15 cellular contexts compared by ENCODE assay signal in genomic region chr10:10967502-10967901, GRCh38.
"Had no signal": no experiment of that assay in that cellular context is flagged by ENCODE, and none has a peak within 500 bp of the region (broad histone marks: within the 10 kb centered on the region; RNA-seq: fewer than 3 reads in every experiment).

No MANE protein-coding gene starts in this region.

- H3K27ac ChIP-seq: colonic mucosa, neutrophil, parathyroid adenoma, stomach, tibial artery had no signal

- H3K36me3 ChIP-seq: colonic mucosa, neutrophil, stomach, tibial artery had no signal

- H3K4me3 ChIP-seq: colonic mucosa, mucosa of descending colon, stomach, tibial artery had no signal

- H3K9ac ChIP-seq: parathyroid adenoma had no signal

- H3K27me3 ChIP-seq: colonic mucosa, stomach, tibial artery had no signal

- H3K4me1 ChIP-seq: colonic mucosa, parathyroid adenoma, tibial artery had no signal

- H2AFZ ChIP-seq: parathyroid adenoma had no signal

- H3K79me2 ChIP-seq: parathyroid adenoma had no signal

- H3K9me3 ChIP-seq: colonic mucosa, mucosa of descending colon, neutrophil, stomach, tibial artery had no signal

- ATAC-seq: effector memory CD8-positive, alpha-beta T cell; mucosa of descending colon; naive thymus-derived CD8-positive, alpha-beta T cell; sciatic nerve; stimulated activated effector memory CD8-positive, alpha-beta T cell treated with anti-CD3 and anti-CD28 coated beads, Interleukin-12 subunit alpha, Interleukin-12 subunit beta, amount 100 ng/mL, for 72 hours had no signal

- DNase-seq: effector memory CD8-positive, alpha-beta T cell; head of caudate nucleus; mesenchymal stem cell; naive thymus-derived CD8-positive, alpha-beta T cell; stimulated activated CD4-positive, alpha-beta T cell treated with anti-CD3 and anti-CD28 coated beads, Interleukin-2, amount 100 ng/mL, for 24 hours; stimulated activated CD4-positive, alpha-beta T cell treated with anti-CD3 and anti-CD28 coated beads, Interleukin-4, amount 100 ng/mL, for 24 hours; stimulated activated naive CD4-positive, alpha-beta T cell treated with Interleukin-2 at 50 U/mL for 16 hours; tibial artery had no signal
